Comparison of ENCODE assay signal across 17 cellular contexts in genomic region chr12:111387747-111388365, GRCh38. TPM values are rescaled to one million over a fixed set of nuclear protein-coding genes. Genes with fewer than 3 reads are reported as not detected.
A peak's percentile ranks its signal among the peaks of the same experiment; 100 is the strongest.
DNase-seq lines count a peak whose midpoint lies in the region; ATAC-seq, FAIRE-seq and TF ChIP-seq lines count a peak whose summit lies in the region.
"Had no signal": no experiment of that assay in that cellular context is flagged by ENCODE, and none has a peak within 500 bp of the region (broad histone marks: within the 10 kb centered on the region; RNA-seq: fewer than 3 reads in every experiment).

No MANE protein-coding gene starts in this region.

- 16% methylated on average over 7 of the region's 9 CpGs for WGBS in K562 (ENCODE audit: insufficient coverage, low coverage, missing lambda C conversion rate)

- no peak for TF ChIP-seq EP300 in K562 (IDR thresholded peaks at IDR 0.05; ENCODE audit: low read length)

- in situ Hi-C loops in Caki2 (cut with HindIII; ENCODE audit: low pct_unique_long_range_greater_than_20kb, low sequenced_read_pairs) (no loop called here), KBM-7 (cut with MboI; ENCODE audit: low pct_unique_long_range_greater_than_20kb, low sequenced_read_pairs) (no loop called here), K562 (cut with MboI) (no loop called here)

- intact Hi-C loops in K562 (cut with micrococcal nuclease): no loop called here

- H3K36me3 Mint-ChIP-seq in nephron progenitor cell (ENCODE audit: low read depth) (no peaks in the 10 kb centered on the region), WTC11 (no peaks in the 10 kb centered on the region)

- H3K36me3 ChIP-seq in K562 (ENCODE audit: control insufficient read depth, insufficient read depth, low read length): no peaks in the 10 kb centered on the region
- H3K36me3 ChIP-seq: MG63 had no signal

- no peaks in the 10 kb centered on the region for H4K20me1 ChIP-seq in K562 (replicated peaks; ENCODE audit: control insufficient read depth, insufficient read depth, low read length)

- H3K4me1 Mint-ChIP-seq in nephron progenitor cell: peaks cover 33% of the 10 kb centered on the region
- no peaks in the 10 kb centered on the region for H3K4me1 Mint-ChIP-seq in WTC11

- peaks cover 36% of the 10 kb centered on the region for H3K27me3 Mint-ChIP-seq in nephron progenitor cell (ENCODE audit: low read depth, poor library complexity)
- peaks cover 2% of the 10 kb centered on the region; the same call in 1 of the 2 replicates for H3K27me3 Mint-ChIP-seq in WTC11 (ENCODE audit: low read depth)

- peaks cover 13 to 18% of the 10 kb centered on the region in 2 experiments for H3K27me3 ChIP-seq in K562 (ENCODE audit: control insufficient read depth in 2 of 2, insufficient read depth in 2 of 2, low read length in 2 of 2)

- CTCF ChIA-PET in K562 (lab: Yijun Ruan, JAX; ENCODE audit: low intra/inter-chr PET ratio) (no interaction called here), WTC11 (lab: Charles Lee) (interaction anchor here (0.6 to 1.0 kb wide), 2 partner anchors 9 to 57 kb away, joined by 3 to 4 read pairs; no protein-coding TSS in a partner anchor)

- no peak for TF ChIP-seq POLR2A in K562 (conservative IDR thresholded peaks at IDR 0.05)

- H3K4me3 ChIP-seq in K562: no peak overlapping the region
- H3K4me3 ChIP-seq: MG63 had no signal

- peaks cover 0 to 6% of the 10 kb centered on the region in 2 experiments; a peak in 3 of 5 replicates for H3K4me1 ChIP-seq in K562 (replicated peaks in 1 of 2; ENCODE audit: control insufficient read depth in 2 of 2, insufficient read depth in 2 of 2, low read length in 2 of 2)

- no peak; the same call in 2 of the 3 replicates for ATAC-seq in K562
- ATAC-seq in WTC11: no peak
- ATAC-seq: PC-3, Right ventricle myocardium inferior had no signal

- H3K9ac ChIP-seq in K562 (ENCODE audit: insufficient read depth in 1 of 2, low read depth in 2 of 2, low read length in 2 of 2): peak overlapping the region in 1 of 2 experiments; percentile 2; a peak in 1 of 4 replicates
- H3K9ac ChIP-seq: SK-N-SH had no signal

- BruUV-seq in K562 (replicated peaks; lab: Mats Ljungman, UMichigan): no TSS peak

- H2AFZ ChIP-seq in K562 (ENCODE audit: low read depth, low read length): no peak overlapping the region

- TF ChIP-seq RAD21 in K562 (CRISPR knock-in tag; conservative IDR thresholded peaks at IDR 0.05 in 1 of 2, IDR thresholded peaks at IDR 0.05 in 1 of 2): no peak

- H3K9me3 Mint-ChIP-seq in nephron progenitor cell: no peaks in the 10 kb centered on the region
- H3K9me3 Mint-ChIP-seq in WTC11: no peaks in the 10 kb centered on the region

- no peaks in the 10 kb centered on the region for H3K9me3 ChIP-seq in K562 (replicated peaks; ENCODE audit: control insufficient read depth, insufficient read depth, low read depth, low read length)
- H3K9me3 ChIP-seq: MG63, SK-N-SH had no signal

- H3K79me2 ChIP-seq in K562 (ENCODE audit: control insufficient read depth, insufficient read depth, low read length): no peaks in the 10 kb centered on the region

- peak overlapping the region; percentile 52 for H3K27ac Mint-ChIP-seq in nephron progenitor cell
- no peak overlapping the region for H3K27ac Mint-ChIP-seq in WTC11

- no peak for FAIRE-seq in K562 (lab: Jason Lieb, UNC)

- POLR2A ChIA-PET in K562 (lab: Yijun Ruan, JAX): interaction anchor here (0.5 kb wide), 1 partner anchor 198 kb away, joined by 3 read pairs; no protein-coding TSS in a partner anchor
- POLR2A ChIA-PET in WTC11 (lab: Charles Lee): interaction anchor here (0.7 kb wide), 1 partner anchor 50 kb away, joined by 4 read pairs; no protein-coding TSS in a partner anchor

- no peak overlapping the region for H3K4me2 ChIP-seq in K562 (ENCODE audit: insufficient read depth, low read length)
- H3K4me2 ChIP-seq: SK-N-SH had no signal

- TF ChIP-seq CTCF in K562 (IDR thresholded peaks at IDR 0.05 in 2 of 3, conservative IDR thresholded peaks at IDR 0.05 in 1 of 3; ENCODE audit: insufficient read depth in 2 of 3, low read depth in 1 of 3, low read length in 3 of 3): no peak
- TF ChIP-seq CTCF in nephron progenitor cell (IDR thresholded peaks at IDR 0.05): no peak
- no peak for TF ChIP-seq CTCF in WTC11 (IDR thresholded peaks at IDR 0.05)

- H3K9me1 ChIP-seq in K562 (ENCODE audit: control insufficient read depth, insufficient read depth, low read length): no peaks in the 10 kb centered on the region

- no peak overlapping the region for H3K27ac ChIP-seq in K562 (ENCODE audit: extremely low read depth, low read depth, low read length)

- no peak overlapping the region for H3K4me3 Mint-ChIP-seq in nephron progenitor cell
- no peak overlapping the region for H3K4me3 Mint-ChIP-seq in WTC11

- DNase-seq in Caki2 (ENCODE audit: low read depth) (peak; percentile 52), KBM-7 (peak; percentile 38), K562 (ENCODE audit: extremely low read depth in 1 of 4, low spot score in 3 of 4) (no peak), nephron progenitor cell (peak; percentile 48), WTC11 (ENCODE audit: low spot score) (no peak), NCI-H226 (no peak), SIG-M5 (lab: John Stamatoyannopoulos, UW) (no peak)
- no peak for DNase-seq in activated CD4-positive, alpha-beta T cell treated with anti-CD3 and anti-CD28 coated beads, Interleukin-2, amount 50 U/mL, for 4 hours
- DNase-seq: C1 segment of cervical spinal cord, GOT3, MG63, NCI-H2029, NCI-H2227 treated with DMSO at 0.1 percent for 48 hours, NCI-H526 treated with DMSO at 0.1 percent for 48 hours, PC-3, SK-N-SH had no signal

TF ChIP-seq in WTC11, 78 proteins besides CTCF, POLR2A, EP300 and RAD21 (continues in another document):
- no peak for TF ChIP-seq ZBTB43 (CRISPR knock-in tag; IDR thresholded peaks at IDR 0.05)
- TF ChIP-seq, protein P1, sequence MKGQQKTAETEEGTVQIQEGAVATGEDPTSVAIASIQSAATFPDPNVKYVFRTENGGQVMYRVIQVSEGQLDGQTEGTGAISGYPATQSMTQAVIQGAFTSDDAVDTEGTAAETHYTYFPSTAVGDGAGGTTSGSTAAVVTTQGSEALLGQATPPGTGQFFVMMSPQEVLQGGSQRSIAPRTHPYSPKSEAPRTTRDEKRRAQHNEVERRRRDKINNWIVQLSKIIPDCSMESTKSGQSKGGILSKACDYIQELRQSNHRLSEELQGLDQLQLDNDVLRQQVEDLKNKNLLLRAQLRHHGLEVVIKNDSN (CRISPR knock-in tag; IDR thresholded peaks at IDR 0.05): no peak

RNA-seq across cellular contexts. Expression of gene SH2B3, which starts 17.9 kb away (rescaled TPM):
- total RNA-seq in Caki2 (2014; rRNA removed; shearing (Covaris generic); ENCODE audit: low replicate concordance): 7.7 and 11.1 TPM in 2 replicates
- 50.2 and 69.6 TPM in 2 replicates for total RNA-seq in K562 (2011; cell fraction: chromatin; rRNA removed; ENCODE audit: low replicate concordance)
- 38.4 and 40.4 TPM in 2 replicates for total RNA-seq in K562 (2011; cell fraction: nucleolus; rRNA removed)
- total RNA-seq in K562 (2011; cell fraction: nucleoplasm; rRNA removed): 52.1 and 86.9 TPM in 2 replicates
- total RNA-seq in K562 (2014; rRNA removed) (46.7 and 52.0 TPM in 2 replicates), K562 (2014; rRNA removed; fragmentation: Illumina TruSeq; extraction: Trizol) (37.4 and 46.7 TPM in 2 replicates), K562 (2015; rRNA removed; fragmentation: Illumina TruSeq; extraction: Trizol) (22.9 and 23.4 TPM in 2 replicates), K562 (2021) (63.8 and 75.3 TPM in 2 replicates), WTC11 (2021) (20.5 to 31.8 TPM (median 20.7 TPM) in 3 replicates)
- polyA plus RNA-seq in K562 (2011; rRNA removed) (28.2 and 32.5 TPM in 2 replicates), K562 (2014; fragmentation: Illumina TruSeq; extraction: Trizol) (59.9 and 64.4 TPM in 2 replicates), K562 (2014; fragmentation: Nextera tagmentation; extraction: Ambion mirVana) (10 to 100 TPM; 10.8 to 14.3 TPM), K562 (2014; rRNA removed) (38.6 and 41.3 TPM in 2 replicates)
- 33.3 and 57.9 TPM in 2 replicates for polyA plus RNA-seq in K562 (2011; cell fraction: cytosol; rRNA removed)
- polyA plus RNA-seq in K562 (2011; cell fraction: nucleus; rRNA removed): 25.5 and 39.5 TPM in 2 replicates
- polyA plus RNA-seq in K562 (2012): 29.2 and 33.2 TPM in 2 replicates
- 22.2 and 28.8 TPM in 2 replicates for polyA minus RNA-seq in K562 (2011; rRNA and poly(A)+ RNA removed)
- polyA minus RNA-seq in K562 (2011; cell fraction: cytosol; rRNA and poly(A)+ RNA removed): 40.8 and 46.0 TPM in 2 replicates
- 10.2 and 14.4 TPM in 2 replicates for polyA minus RNA-seq in K562 (2011; cell fraction: nucleus; rRNA and poly(A)+ RNA removed)

RNA-seq across cellular contexts. Expression of gene PHETA1, which starts 19.0 kb away (rescaled TPM):
- 7.3 and 33.3 TPM in 2 replicates for total RNA-seq in Caki2 (2014; rRNA removed; shearing (Covaris generic); ENCODE audit: low replicate concordance)
- total RNA-seq in K562 (2011; cell fraction: chromatin; rRNA removed; ENCODE audit: low replicate concordance): 4.2 and 14.8 TPM in 2 replicates
- total RNA-seq in K562 (2011; cell fraction: nucleolus; rRNA removed): 14.1 and 15.7 TPM in 2 replicates
- total RNA-seq in K562 (2011; cell fraction: nucleoplasm; rRNA removed): 6.2 and 8.2 TPM in 2 replicates
- total RNA-seq in K562 (2014; rRNA removed): 6.2 and 8.0 TPM in 2 replicates
- total RNA-seq in K562 (2014; rRNA removed; fragmentation: Illumina TruSeq; extraction: Trizol): 1.3 and 1.5 TPM in 2 replicates
- 3.0 and 3.5 TPM in 2 replicates for total RNA-seq in K562 (2015; rRNA removed; fragmentation: Illumina TruSeq; extraction: Trizol)
- 8.9 and 12.4 TPM in 2 replicates for total RNA-seq in K562 (2021)
- 2.2 and 2.5 TPM in 2 replicates for polyA plus RNA-seq in K562 (2011; rRNA removed)
- 2.8 and 8.2 TPM in 2 replicates for polyA plus RNA-seq in K562 (2011; cell fraction: cytosol; rRNA removed)
- polyA plus RNA-seq in K562 (2011; cell fraction: nucleus; rRNA removed): 6.7 and 12.1 TPM in 2 replicates
- 6.0 and 7.5 TPM in 2 replicates for polyA plus RNA-seq in K562 (2012)
- polyA plus RNA-seq in K562 (2014; fragmentation: Illumina TruSeq; extraction: Trizol): 3.4 and 5.7 TPM in 2 replicates
- polyA plus RNA-seq in K562 (2014; fragmentation: Nextera tagmentation; extraction: Ambion mirVana): under 1 TPM; 0.03 to 0.17 TPM
- polyA plus RNA-seq in K562 (2014; rRNA removed): 6.9 and 7.2 TPM in 2 replicates
- 0.84 and 1.5 TPM in 2 replicates for polyA minus RNA-seq in K562 (2011; rRNA and poly(A)+ RNA removed)
- polyA minus RNA-seq in K562 (2011; cell fraction: cytosol; rRNA and poly(A)+ RNA removed): 2.2 and 4.1 TPM in 2 replicates
- 3.6 and 4.3 TPM in 2 replicates for polyA minus RNA-seq in K562 (2011; cell fraction: nucleus; rRNA and poly(A)+ RNA removed)
- 12.4 to 18.6 TPM (median 14.9 TPM) in 3 replicates for total RNA-seq in WTC11 (2021)

Comparison
In these comparisons a context has a peak if more than half of its experiments do, and no peak if none do; other contexts are left out.
1. DNase-seq: peak in Caki2 (single experiment), KBM-7 (single experiment) and nephron progenitor cell (single experiment); none in K562 (0 of 4), activated CD4-positive, alpha-beta T cell treated with anti-CD3 and anti-CD28 coated beads, Interleukin-2, amount 50 U/mL, for 4 hours (0 of 2), WTC11 (single experiment), NCI-H226 (single experiment) and SIG-M5 (single experiment).